8 cellular contexts compared by ENCODE assay signal in genomic region chr14:71321556-71322315, GRCh38. TPM values are rescaled to one million over a fixed set of nuclear protein-coding genes. Genes with fewer than 3 reads are reported as not detected.
DNase-seq lines count a peak whose midpoint lies in the region; ATAC-seq and TF ChIP-seq lines count a peak whose summit lies in the region.

No MANE protein-coding gene starts in this region.

- peaks cover 37% of the 10 kb centered on the region for H3K4me1 ChIP-seq in left ventricle myocardium inferior

- peak overlapping the region; percentile 93 for H3K27ac ChIP-seq in left ventricle myocardium inferior (replicated peaks)

- intact Hi-C loops in activated T-helper 2 cell treated with anti-CD3 and anti-CD28 coated beads, Interferon-gamma antibody, Interleukin-2, Interleukin-4, amounts not matched to agents 10 μg/mL and 5 μg/mL and 100 μg/mL, durations not matched to agents 14 hours and 24 hours and 36 hours (cut with micrococcal nuclease) = loop anchor here (2.0 to 10.0 kb wide), 3 partner anchors 77 to 1557 kb away; partner anchors contain the start of gene SRSF5
- intact Hi-C loops in left ventricle myocardium inferior (cut with micrococcal nuclease) = no loop called here

- H3K36me3 ChIP-seq in left ventricle myocardium inferior = no peaks in the 10 kb centered on the region

- no peaks in the 10 kb centered on the region for H3K9me3 Mint-ChIP-seq in activated T-cell treated with anti-CD3 and anti-CD28 coated beads, Interleukin-2, amount 50 U/mL, for 4 hours
- no peaks in the 10 kb centered on the region for H3K9me3 Mint-ChIP-seq in activated T-helper 2 cell treated with anti-CD3 and anti-CD28 coated beads, Interferon-gamma antibody, Interleukin-2, Interleukin-4, amounts not matched to agents 10 μg/mL and 5 μg/mL and 100 μg/mL, durations not matched to agents 14 hours and 24 hours and 36 hours
- H3K9me3 Mint-ChIP-seq in progenitor cell of endocrine pancreas (ENCODE audit: low read depth) = no peaks in the 10 kb centered on the region

- peak overlapping the region; percentile 89 for H3K4me3 Mint-ChIP-seq in activated T-cell treated with anti-CD3 and anti-CD28 coated beads, Interleukin-2, amount 50 U/mL, for 4 hours
- peak overlapping the region; percentile 92 for H3K4me3 Mint-ChIP-seq in activated T-helper 2 cell treated with anti-CD3 and anti-CD28 coated beads, Interferon-gamma antibody, Interleukin-2, Interleukin-4, amounts not matched to agents 10 μg/mL and 5 μg/mL and 100 μg/mL, durations not matched to agents 14 hours and 24 hours and 36 hours (ENCODE audit: low read depth)
- peak overlapping the region; percentile 94 for H3K4me3 Mint-ChIP-seq in progenitor cell of endocrine pancreas (ENCODE audit: low read depth)

- H3K27me3 ChIP-seq in left ventricle myocardium inferior (ENCODE audit: low read depth) = no peaks in the 10 kb centered on the region

- no peak for DNase-seq in activated T-cell treated with anti-CD3 and anti-CD28 coated beads, Interleukin-2, amount 50 U/mL, for 4 hours
- no peak for DNase-seq in activated T-cell treated with anti-CD3 and anti-CD28 coated beads, Interleukin-2, amount 50 U/mL, for 1 hour
- DNase-seq in NCI-H2107 treated with DMSO at 0.1 percent for 48 hours (lab: John Stamatoyannopoulos, UW; ENCODE audit: unreplicated experiment) (peak; percentile 98), left ventricle myocardium inferior (no peak), progenitor cell of endocrine pancreas (ENCODE audit: low spot score, unreplicated experiment) (no peak)
- DNase-seq in activated T-helper 2 cell treated with anti-CD3 and anti-CD28 coated beads, Interferon-gamma antibody, Interleukin-2, Interleukin-4, amounts not matched to agents 10 μg/mL and 5 μg/mL and 100 μg/mL, durations not matched to agents 14 hours and 24 hours and 36 hours (ENCODE audit: low spot score) = no peak

- no peaks in the 10 kb centered on the region for H3K9me3 ChIP-seq in left ventricle myocardium inferior (replicated peaks)

- H3K27me3 Mint-ChIP-seq in activated T-cell treated with anti-CD3 and anti-CD28 coated beads, Interleukin-2, amount 50 U/mL, for 4 hours (ENCODE audit: low read depth) = no peaks in the 10 kb centered on the region
- H3K27me3 Mint-ChIP-seq in activated T-helper 2 cell treated with anti-CD3 and anti-CD28 coated beads, Interferon-gamma antibody, Interleukin-2, Interleukin-4, amounts not matched to agents 10 μg/mL and 5 μg/mL and 100 μg/mL, durations not matched to agents 14 hours and 24 hours and 36 hours (ENCODE audit: low read depth) = no peaks in the 10 kb centered on the region
- H3K27me3 Mint-ChIP-seq in progenitor cell of endocrine pancreas = no peaks in the 10 kb centered on the region

- peak overlapping the region; percentile 91 for H3K27ac Mint-ChIP-seq in activated T-helper 2 cell treated with anti-CD3 and anti-CD28 coated beads, Interferon-gamma antibody, Interleukin-2, Interleukin-4, amounts not matched to agents 10 μg/mL and 5 μg/mL and 100 μg/mL, durations not matched to agents 14 hours and 24 hours and 36 hours
- H3K27ac Mint-ChIP-seq in progenitor cell of endocrine pancreas = peak overlapping the region; percentile 98

- TF ChIP-seq CTCF in left ventricle myocardium inferior (IDR thresholded peaks at IDR 0.05; ENCODE audit: borderline replicate concordance) (no peak), progenitor cell of endocrine pancreas (IDR thresholded peaks at IDR 0.05; ENCODE audit: unreplicated experiment) (no peak)

- H3K4me3 ChIP-seq in left ventricle myocardium inferior = peak overlapping the region; percentile 82

- no peak for ATAC-seq in activated T-cell treated with anti-CD3 and anti-CD28 coated beads, Interleukin-2, amount 50 U/mL, for 4 hours
- ATAC-seq in HG02840 (IDR thresholded peaks at IDR 0.05; ENCODE audit: low FRiP score, unreplicated experiment) (no peak), HG02623 (IDR thresholded peaks at IDR 0.05; ENCODE audit: unreplicated experiment) (no peak)

- peaks cover 54% of the 10 kb centered on the region for H3K4me1 Mint-ChIP-seq in activated T-cell treated with anti-CD3 and anti-CD28 coated beads, Interleukin-2, amount 50 U/mL, for 4 hours (ENCODE audit: low read depth)
- peaks cover 51% of the 10 kb centered on the region for H3K4me1 Mint-ChIP-seq in activated T-helper 2 cell treated with anti-CD3 and anti-CD28 coated beads, Interferon-gamma antibody, Interleukin-2, Interleukin-4, amounts not matched to agents 10 μg/mL and 5 μg/mL and 100 μg/mL, durations not matched to agents 14 hours and 24 hours and 36 hours (ENCODE audit: low read depth)
- H3K4me1 Mint-ChIP-seq in progenitor cell of endocrine pancreas (ENCODE audit: low read depth) = peaks cover 27% of the 10 kb centered on the region

- no peaks in the 10 kb centered on the region for H3K36me3 Mint-ChIP-seq in activated T-cell treated with anti-CD3 and anti-CD28 coated beads, Interleukin-2, amount 50 U/mL, for 4 hours (ENCODE audit: insufficient read depth)
- peaks cover 41% of the 10 kb centered on the region for H3K36me3 Mint-ChIP-seq in activated T-helper 2 cell treated with anti-CD3 and anti-CD28 coated beads, Interferon-gamma antibody, Interleukin-2, Interleukin-4, amounts not matched to agents 10 μg/mL and 5 μg/mL and 100 μg/mL, durations not matched to agents 14 hours and 24 hours and 36 hours (ENCODE audit: low read depth)
- H3K36me3 Mint-ChIP-seq in progenitor cell of endocrine pancreas (ENCODE audit: insufficient read depth) = no peaks in the 10 kb centered on the region

RNA-seq across cellular contexts. Expression of gene SIPA1L1, which starts 1.5 kb away (rescaled TPM):
- 10 to 100 TPM; 42.4 to 48.1 (median 45.1) TPM for total RNA-seq in activated T-cell treated with anti-CD3 and anti-CD28 coated beads, Interleukin-2, amount 50 U/mL, for 4 hours
- 132 TPM in 2 replicates for total RNA-seq in activated T-helper 2 cell treated with anti-CD3 and anti-CD28 coated beads, Interferon-gamma antibody, Interleukin-2, Interleukin-4, amounts not matched to agents 10 μg/mL and 5 μg/mL and 100 μg/mL, durations not matched to agents 14 hours and 24 hours and 36 hours
- total RNA-seq in left ventricle myocardium inferior (6.4 TPM), progenitor cell of endocrine pancreas (101 and 105 TPM in 2 replicates)
